10 cellular contexts compared by ENCODE assay signal in genomic region chr7:38748056-38748610, GRCh38.
DNase-seq lines count a peak whose midpoint lies in the region; ATAC-seq, FAIRE-seq and TF ChIP-seq lines count a peak whose summit lies in the region.
"Had no signal": no experiment of that assay in that cellular context is flagged by ENCODE, and none has a peak within 500 bp of the region (broad histone marks: within the 10 kb centered on the region; RNA-seq: fewer than 3 reads in every experiment).

No MANE protein-coding gene starts in this region.

- H3K4me2 ChIP-seq in HCT116 (ENCODE audit: low read length) (no peak overlapping the region), astrocyte (ENCODE audit: low read length) (no peak overlapping the region)

- intact Hi-C loops in HCT116 (cut with micrococcal nuclease) = no loop called here

- peak in 2 of 3 experiments; percentile 47 to 48; a peak in 4 of 6 replicates for TF ChIP-seq CTCF in HCT116 (IDR thresholded peaks at IDR 0.05 in 2 of 3, conservative IDR thresholded peaks at IDR 0.05 in 1 of 3; ENCODE audit: borderline replicate concordance in 1 of 3, insufficient read depth in 1 of 3, low read depth in 2 of 3, low read length in 2 of 3)
- peak; percentile 34 for TF ChIP-seq CTCF in astrocyte (IDR thresholded peaks at IDR 0.05; ENCODE audit: insufficient read depth, low read depth, low read length)

- H3K9me2 ChIP-seq in HCT116 (ENCODE audit: insufficient read depth) = no peaks in the 10 kb centered on the region

- H3K4me3 Mint-ChIP-seq in astrocyte (ENCODE audit: unreplicated experiment) = no peak overlapping the region
- H3K4me3 Mint-ChIP-seq in stimulated activated effector memory CD8-positive, alpha-beta T cell treated with anti-CD3 and anti-CD28 coated beads, Interleukin-12 subunit alpha, Interleukin-12 subunit beta, amount 100 ng/mL, for 72 hours = no peak overlapping the region

- H3K27me3 ChIP-seq in ACC112 (ENCODE audit: insufficient read depth, low read length) (no peaks in the 10 kb centered on the region), HCT116 (ENCODE audit: insufficient read depth, low read length) (no peaks in the 10 kb centered on the region), astrocyte (ENCODE audit: insufficient read depth, low read length) (no peaks in the 10 kb centered on the region)
- H3K27me3 ChIP-seq: body of pancreas had no signal

- ATAC-seq in HCT116 = peak; percentile 58; the same call in 1 of the 2 replicates
- ATAC-seq in HG02885 (IDR thresholded peaks at IDR 0.05; ENCODE audit: poor library complexity, unreplicated experiment) = no peak
- ATAC-seq in stimulated activated effector memory CD8-positive, alpha-beta T cell treated with anti-CD3 and anti-CD28 coated beads, Interleukin-12 subunit alpha, Interleukin-12 subunit beta, amount 100 ng/mL, for 72 hours = no peak
- ATAC-seq: body of pancreas, mucosa of descending colon had no signal

- H3K9ac ChIP-seq in HCT116 (ENCODE audit: low read length) (no peak overlapping the region), astrocyte (ENCODE audit: low read length) (no peak overlapping the region)

- no peak overlapping the region for H2AFZ ChIP-seq in ACC112 (ENCODE audit: low read length, unreplicated experiment)
- H2AFZ ChIP-seq in HCT116 (ENCODE audit: low read depth, low read length, poor library complexity, severe bottlenecking) = no peak overlapping the region
- H2AFZ ChIP-seq in astrocyte (ENCODE audit: low read depth, low read length) = no peak overlapping the region

- DNase-seq in HCT116 (ENCODE audit: low read depth, low spot score) = no peak
- DNase-seq in astrocyte (ENCODE audit: low read depth) = no peak
- no peak for DNase-seq in SKM-1 (lab: John Stamatoyannopoulos, UW; ENCODE audit: unreplicated experiment)
- DNase-seq in NK-92 (lab: John Stamatoyannopoulos, UW; ENCODE audit: unreplicated experiment) = no peak
- no peak for DNase-seq in stimulated activated effector memory CD8-positive, alpha-beta T cell treated with anti-CD3 and anti-CD28 coated beads, Interleukin-12 subunit alpha, Interleukin-12 subunit beta, amount 100 ng/mL, for 72 hours (ENCODE audit: low spot score in 2 of 2)
- DNase-seq: body of pancreas, mucosa of descending colon had no signal

- H3K27ac Mint-ChIP-seq in astrocyte (ENCODE audit: unreplicated experiment) = no peak overlapping the region
- no peak overlapping the region for H3K27ac Mint-ChIP-seq in stimulated activated effector memory CD8-positive, alpha-beta T cell treated with anti-CD3 and anti-CD28 coated beads, Interleukin-12 subunit alpha, Interleukin-12 subunit beta, amount 100 ng/mL, for 72 hours

- no peaks in the 10 kb centered on the region for H3K9me3 ChIP-seq in HCT116 (ENCODE audit: control insufficient read depth in 1 of 2, insufficient read depth in 1 of 2, low read depth in 1 of 2, low read length in 2 of 2)
- H3K9me3 ChIP-seq in astrocyte (ENCODE audit: insufficient read depth, low read depth, low read length) = no peaks in the 10 kb centered on the region
- H3K9me3 ChIP-seq: body of pancreas, mucosa of descending colon had no signal

- TF ChIP-seq POLR2A in HCT116 (IDR thresholded peaks at IDR 0.05; ENCODE audit: borderline replicate concordance, extremely low read depth, insufficient read depth, insufficient read length) = no peak

- peaks cover 15% of the 10 kb centered on the region for H3K36me3 Mint-ChIP-seq in astrocyte (ENCODE audit: low read depth, unreplicated experiment)
- H3K36me3 Mint-ChIP-seq in stimulated activated effector memory CD8-positive, alpha-beta T cell treated with anti-CD3 and anti-CD28 coated beads, Interleukin-12 subunit alpha, Interleukin-12 subunit beta, amount 100 ng/mL, for 72 hours = peaks cover 72% of the 10 kb centered on the region

- CTCF ChIA-PET in HCT116 (lab: Charles Lee) = no interaction called here

- no peak overlapping the region; the same call in 1 of the 2 replicates for H3K4me3 ChIP-seq in ACC112 (ENCODE audit: low read depth, low read length)
- no peak overlapping the region for H3K4me3 ChIP-seq in HCT116 (replicated peaks in 1 of 2; ENCODE audit: low read depth in 1 of 2, low read length in 2 of 2)
- H3K4me3 ChIP-seq in astrocyte (ENCODE audit: insufficient read depth, low read depth, low read length) = no peak overlapping the region
- H3K4me3 ChIP-seq: body of pancreas, mucosa of descending colon had no signal

- H3K79me2 ChIP-seq in ACC112 (ENCODE audit: control insufficient read depth, insufficient read depth, low read length, unreplicated experiment) = no peaks in the 10 kb centered on the region
- H3K79me2 ChIP-seq in HCT116 (ENCODE audit: insufficient read depth, low read length) = no peaks in the 10 kb centered on the region
- H3K79me2 ChIP-seq in astrocyte (ENCODE audit: insufficient read depth, low read length) = no peaks in the 10 kb centered on the region

- no peak for TF ChIP-seq RAD21 in HCT116 (IDR thresholded peaks at IDR 0.05; ENCODE audit: low read depth)

- H3K4me1 Mint-ChIP-seq in astrocyte (ENCODE audit: low read depth, unreplicated experiment) = peaks cover 9% of the 10 kb centered on the region
- H3K4me1 Mint-ChIP-seq in stimulated activated effector memory CD8-positive, alpha-beta T cell treated with anti-CD3 and anti-CD28 coated beads, Interleukin-12 subunit alpha, Interleukin-12 subunit beta, amount 100 ng/mL, for 72 hours = no peaks in the 10 kb centered on the region

- H3K27ac ChIP-seq in ACC112 (ENCODE audit: low read depth, low read length) = peak overlapping the region; percentile 19; the same call in 1 of the 2 replicates
- H3K27ac ChIP-seq in HCT116 (ENCODE audit: low read depth, low read length) = no peak overlapping the region
- H3K27ac ChIP-seq in astrocyte (ENCODE audit: low read depth, low read length) = no peak overlapping the region
- H3K27ac ChIP-seq: body of pancreas had no signal

- POLR2A ChIA-PET in HCT116 (lab: Charles Lee) = no interaction called here

- H3K9me3 Mint-ChIP-seq in astrocyte (ENCODE audit: unreplicated experiment) = no peaks in the 10 kb centered on the region
- H3K9me3 Mint-ChIP-seq in stimulated activated effector memory CD8-positive, alpha-beta T cell treated with anti-CD3 and anti-CD28 coated beads, Interleukin-12 subunit alpha, Interleukin-12 subunit beta, amount 100 ng/mL, for 72 hours = no peaks in the 10 kb centered on the region

- RAD21 ChIA-PET in HCT116 (lab: Charles Lee; ENCODE audit: low non-redundant PET in 1 of 2, low total read pairs in 2 of 2, uncharacterized antibody in 2 of 2, unreplicated experiment in 2 of 2) = no interaction called here

- H3K36me3 ChIP-seq in ACC112 (ENCODE audit: insufficient read depth, low read length) (no peaks in the 10 kb centered on the region), HCT116 (ENCODE audit: control insufficient read depth in 1 of 2, insufficient read depth in 2 of 2, low read length in 2 of 2) (no peaks in the 10 kb centered on the region; a peak in 1 of 4 replicates), astrocyte (ENCODE audit: insufficient read depth, low read length) (no peaks in the 10 kb centered on the region)

- H3K4me1 ChIP-seq in ACC112 (ENCODE audit: control insufficient read depth, insufficient read depth, low read length, unreplicated experiment) = peaks cover 21% of the 10 kb centered on the region
- no peaks in the 10 kb centered on the region for H3K4me1 ChIP-seq in HCT116 (ENCODE audit: control insufficient read depth in 1 of 2, insufficient read depth in 2 of 2, low read length in 2 of 2)
- peaks cover 6% of the 10 kb centered on the region for H3K4me1 ChIP-seq in astrocyte (ENCODE audit: insufficient read depth, low read length)
- H3K4me1 ChIP-seq: body of pancreas had no signal

- H3K27me3 Mint-ChIP-seq in astrocyte (ENCODE audit: low read depth, unreplicated experiment) = no peaks in the 10 kb centered on the region

- FAIRE-seq in astrocyte (lab: Jason Lieb, UNC) (no peak), islet of Langerhans (lab: Jason Lieb, UNC) (peak; percentile 95)

- H4K20me1 ChIP-seq in HCT116 (ENCODE audit: insufficient read depth) (no peaks in the 10 kb centered on the region), astrocyte (ENCODE audit: insufficient read depth, low read length) (no peaks in the 10 kb centered on the region)

- BruUV-seq in HCT116 (replicated peaks; lab: Mats Ljungman, UMichigan) = no TSS peak

TF ChIP-seq in HCT116, 20 proteins besides CTCF, POLR2A, EP300 and RAD21:
- TF ChIP-seq REST (IDR thresholded peaks at IDR 0.05; ENCODE audit: low read depth) (no peak), EZH2 (IDR thresholded peaks at IDR 0.05) (no peak)
TF ChIP-seq in HCT116: peak in this region for 0.
